In the genomic region with DNA sequence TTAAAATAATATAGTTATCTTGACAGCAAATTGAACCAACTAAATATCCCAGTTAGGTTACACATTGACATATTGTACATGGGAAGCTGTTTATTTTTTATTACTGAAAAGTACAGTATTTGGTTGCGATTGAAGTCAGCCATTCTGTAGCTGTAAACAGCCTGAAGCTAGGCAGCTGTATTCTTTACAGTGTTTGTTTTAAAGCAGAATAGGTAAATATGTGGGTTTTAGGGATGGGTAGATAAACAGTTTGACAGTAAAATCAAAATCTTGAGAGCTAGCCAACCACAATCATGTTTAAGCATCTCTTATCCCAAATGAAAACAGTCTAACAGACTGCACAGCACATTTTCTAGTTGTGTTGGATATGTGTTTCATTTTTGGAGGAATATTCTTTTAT, we compare ENCODE assay signal across 20 cellular contexts. TPM values are rescaled to one million over a fixed set of nuclear protein-coding genes. Genes with fewer than 3 reads are reported as not detected.
A peak's percentile ranks its signal among the peaks of the same experiment; 100 is the strongest.
DNase-seq lines count a peak whose midpoint lies in the region; ATAC-seq and TF ChIP-seq lines count a peak whose summit lies in the region.
"Had no signal": no experiment of that assay in that cellular context is flagged by ENCODE, and none has a peak within 500 bp of the region (broad histone marks: within the 10 kb centered on the region; RNA-seq: fewer than 3 reads in every experiment).

No MANE protein-coding gene starts in this region.

- TF ChIP-seq CTCF in PC-3 (conservative IDR thresholded peaks at IDR 0.05; ENCODE audit: low read depth, low read length) = no peak
- no peak for TF ChIP-seq CTCF in foreskin fibroblast (IDR thresholded peaks at IDR 0.05; ENCODE audit: low read depth, low read length)

- DNase-seq in DMS153 (lab: John Stamatoyannopoulos, UW) (peak; percentile 1), DMS153 treated with DMSO at 0.1 percent for 48 hours (lab: John Stamatoyannopoulos, UW; ENCODE audit: unreplicated experiment) (no peak), DMS79 (lab: John Stamatoyannopoulos, UW) (peak; percentile 17), NCI-H1930 (lab: John Stamatoyannopoulos, UW) (peak; percentile 9 to 43), PC-3 (peak; percentile 71), foreskin fibroblast (no peak), A172 (ENCODE audit: low spot score) (no peak), posterior cingulate gyrus (no peak)
- DNase-seq: 8988T, GDM1, NCI-H1092, NCI-H1436 treated with DMSO at 0.1 percent for 48 hours, NCI-H2171 treated with DMSO at 0.1 percent for 48 hours, PC-9, RPMI8226, SHP77 had no signal

- H3K4me3 ChIP-seq in PC-3 (ENCODE audit: low read length) (no peak overlapping the region), foreskin fibroblast (ENCODE audit: low read depth in 1 of 2, low read length in 2 of 2) (no peak overlapping the region)
- H3K4me3 ChIP-seq: K562, PC-9 had no signal

- CTCF ChIA-PET in PC-3 (lab: Charles Lee) = interaction anchor here (0.6 to 0.9 kb wide), 2 partner anchors 9 to 1763 kb away, joined by 3 read pairs; no protein-coding TSS in a partner anchor

- peaks cover 9% of the 10 kb centered on the region for H3K4me1 ChIP-seq in PC-3 (ENCODE audit: insufficient read depth, low read length)

- no peaks in the 10 kb centered on the region for H3K9me2 ChIP-seq in PC-3 (replicated peaks; ENCODE audit: low read length)

- H3K27ac ChIP-seq in PC-3 (ENCODE audit: low read length) = no peak overlapping the region
- H3K27ac ChIP-seq: PC-9 had no signal

- no peaks in the 10 kb centered on the region for H3F3A ChIP-seq in PC-3 (ENCODE audit: low read length, unreplicated experiment)

- H3K9me3 ChIP-seq in PC-3 (ENCODE audit: low read length) = no peaks in the 10 kb centered on the region

- POLR2A ChIA-PET in PC-3 (lab: Charles Lee; ENCODE audit: unreplicated experiment) = interaction anchor here (0.6 kb wide), 1 partner anchor 998 kb away, joined by 4 read pairs; no protein-coding TSS in a partner anchor

- peak; percentile 97 for ATAC-seq in PC-3
- ATAC-seq: K562 had no signal

- intact Hi-C loops in PC-3 (cut with micrococcal nuclease) = loop anchor here (1.0 to 5.0 kb wide), 4 partner anchors 14 to 186 kb away; no protein-coding TSS in a partner anchor
- intact Hi-C loops in posterior cingulate gyrus (cut with DNase I) = no loop called here

- no TSS peak for BruUV-seq in PC-3 (replicated peaks; lab: Mats Ljungman, UMichigan)

- H3K36me3 ChIP-seq in PC-3 (ENCODE audit: low read depth, low read length) = no peaks in the 10 kb centered on the region

- no peak overlapping the region for H2AFZ ChIP-seq in PC-3 (ENCODE audit: low read length)
- H2AFZ ChIP-seq: PC-9 had no signal

- no peak overlapping the region for H3K9ac ChIP-seq in PC-3 (ENCODE audit: low read length)

- no peaks in the 10 kb centered on the region for H3K27me3 ChIP-seq in PC-3 (ENCODE audit: low read length)

- no peaks in the 10 kb centered on the region for H3K79me2 ChIP-seq in PC-3 (ENCODE audit: low read length)

- no peak overlapping the region for H3K4me2 ChIP-seq in PC-3 (ENCODE audit: low read length)
- H3K4me2 ChIP-seq: PC-9 had no signal

- no peaks in the 10 kb centered on the region for H4K20me1 ChIP-seq in PC-3 (ENCODE audit: low read length)

RNA-seq across cellular contexts. Expression of a gene that starts 45.7 kb away (rescaled TPM):
- total RNA-seq in PC-3 (2014; rRNA removed) = 13.4 and 18.0 TPM in 2 replicates
- total RNA-seq in A172 (2014; rRNA removed; shearing (Covaris generic)) = 0.14 and 1.5 TPM in 2 replicates
- total RNA-seq: B cell, H1, LHCN-M2 had no signal

RNA-seq across cellular contexts. Expression of a gene that starts 46.1 kb away (rescaled TPM):
- total RNA-seq in PC-3 (2014; rRNA removed) = 212 and 249 TPM in 2 replicates
- total RNA-seq in A172 (2014; rRNA removed; shearing (Covaris generic)) = 1.4 and 1.7 TPM in 2 replicates
- total RNA-seq: B cell, LHCN-M2 had no signal

Comparison
In these comparisons a context has a peak if more than half of its experiments do, and no peak if none do; other contexts are left out.
1. DNase-seq: peak in DMS153 (single experiment), DMS79 (single experiment), NCI-H1930 (2 of 2) and PC-3 (single experiment); none in DMS153 treated with DMSO at 0.1 percent for 48 hours (single experiment), foreskin fibroblast (0 of 2), A172 (single experiment) and posterior cingulate gyrus (0 of 10).
2. RNA of a gene that starts 46.1 kb away (total RNA-seq): 212 to 249 TPM in PC-3; 1.4 to 1.7 TPM in A172; every median in the first group is over 10 times any median in the second.